In the genomic region with DNA sequence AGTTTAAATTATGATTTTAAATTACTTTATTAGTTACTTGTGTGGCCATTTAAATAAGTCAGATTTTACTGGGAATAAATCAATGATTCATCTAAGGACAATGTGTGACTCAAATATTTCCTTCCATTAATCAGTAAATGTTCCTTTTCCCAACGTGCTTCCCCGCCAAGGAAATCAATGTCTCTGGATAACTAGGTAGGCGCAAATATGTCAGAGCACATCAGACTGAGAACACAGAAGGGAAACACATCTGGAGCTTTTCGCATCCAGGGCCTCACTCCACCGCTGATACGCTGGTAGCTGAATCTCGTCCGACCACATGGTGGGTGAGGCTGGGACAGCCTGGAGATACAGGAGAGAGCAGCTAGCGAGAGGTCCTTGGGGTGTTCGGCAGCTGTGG, we compare ENCODE assay signal across 27 cellular contexts. TPM values are rescaled to one million over a fixed set of nuclear protein-coding genes. Genes with fewer than 3 reads are reported as not detected.
A peak's percentile ranks its signal among the peaks of the same experiment; 100 is the strongest.
DNase-seq lines count a peak whose midpoint lies in the region; ATAC-seq and TF ChIP-seq lines count a peak whose summit lies in the region.
"Had no signal": no experiment of that assay in that cellular context is flagged by ENCODE, and none has a peak within 500 bp of the region (broad histone marks: within the 10 kb centered on the region; RNA-seq: fewer than 3 reads in every experiment).

No MANE protein-coding gene starts in this region.

- H3K27me3 Mint-ChIP-seq in endothelial cell (ENCODE audit: unreplicated experiment): peaks cover 21% of the 10 kb centered on the region
- H3K27me3 Mint-ChIP-seq: activated CD4-positive, alpha-beta T cell treated with anti-CD3 and anti-CD28 coated beads for 36 hours; activated naive CD8-positive, alpha-beta T cell treated with anti-CD3 and anti-CD28 coated beads, Interleukin-2, amount 10 ng/mL, durations not matched to agents 7 days and 5 days; CD4-positive, alpha-beta T cell; stimulated activated naive CD8-positive, alpha-beta T cell treated with anti-CD3 and anti-CD28 coated beads, Interleukin-15, Interleukin-2, amounts not matched to agents 100 ng/mL and 50 ng/mL, for 24 hours had no signal

- H3K27ac Mint-ChIP-seq in endothelial cell (ENCODE audit: unreplicated experiment): no peak overlapping the region
- H3K27ac Mint-ChIP-seq: activated CD4-positive, alpha-beta T cell treated with anti-CD3 and anti-CD28 coated beads for 36 hours; activated naive CD8-positive, alpha-beta T cell treated with anti-CD3 and anti-CD28 coated beads, Interleukin-2, amount 10 ng/mL, durations not matched to agents 7 days and 5 days; CD4-positive, alpha-beta T cell; immature natural killer cell; naive B cell; stimulated activated naive CD8-positive, alpha-beta T cell treated with anti-CD3 and anti-CD28 coated beads, Interleukin-15, Interleukin-2, amounts not matched to agents 100 ng/mL and 50 ng/mL, for 24 hours; T-helper 2 cell treated with Interferon-gamma antibody and Interleukin-4, amounts not matched to agents 5 μg/mL and 100 μg/mL, for 36 hours had no signal

- TF ChIP-seq CTCF in cardiac fibroblast (IDR thresholded peaks at IDR 0.05; ENCODE audit: low read depth, low read length): no peak
- TF ChIP-seq CTCF in foreskin keratinocyte (conservative IDR thresholded peaks at IDR 0.05): no peak
- TF ChIP-seq CTCF in endothelial cell (IDR thresholded peaks at IDR 0.05; ENCODE audit: unreplicated experiment): no peak

- H3K27me3 ChIP-seq in foreskin keratinocyte: no peaks in the 10 kb centered on the region
- H3K27me3 ChIP-seq: esophagus muscularis mucosa, vagina had no signal

- ATAC-seq in foreskin keratinocyte: peak; percentile 54
- ATAC-seq in HG03039 (IDR thresholded peaks at IDR 0.05; ENCODE audit: unreplicated experiment): no peak
- no peak for ATAC-seq in HG03520 (IDR thresholded peaks at IDR 0.05; ENCODE audit: unreplicated experiment)
- ATAC-seq: activated CD4-positive, alpha-beta T cell treated with anti-CD3 and anti-CD28 coated beads for 36 hours had no signal

- H3K4me1 Mint-ChIP-seq in endothelial cell (ENCODE audit: unreplicated experiment): no peaks in the 10 kb centered on the region
- H3K4me1 Mint-ChIP-seq: activated CD4-positive, alpha-beta T cell treated with anti-CD3 and anti-CD28 coated beads for 36 hours; immature natural killer cell; naive B cell had no signal

- peak; percentile 64 for DNase-seq in A172 (ENCODE audit: low spot score)
- peak; percentile 29 for DNase-seq in M059J (ENCODE audit: low read depth)
- DNase-seq in cardiac fibroblast (ENCODE audit: low read depth in 2 of 2): peak; percentile 19 to 42
- peak in 1 of 2 donors; percentile 17 for DNase-seq in foreskin keratinocyte
- no peak for DNase-seq in endothelial cell (ENCODE audit: low spot score)
- DNase-seq in C1 segment of cervical spinal cord (lab: John Stamatoyannopoulos, UW): no peak
- DNase-seq: activated CD4-positive, alpha-beta T cell treated with anti-CD3 and anti-CD28 coated beads for 36 hours; activated CD8-positive, alpha-beta memory T cell treated with anti-CD3 and anti-CD28 coated beads for 24 hours; activated effector memory CD4-positive, alpha-beta T cell treated with anti-CD3 and anti-CD28 coated beads, Interleukin-2, amount 50 U/mL, for 16 hours; activated naive CD8-positive, alpha-beta T cell treated with anti-CD3 and anti-CD28 coated beads, Interleukin-2, amount 10 ng/mL, durations not matched to agents 7 days and 5 days; CD4-positive, alpha-beta T cell; hypothalamus; immature natural killer cell; left ventricle myocardium inferior; naive B cell; NCI-H446 treated with DMSO at 0.1 percent for 48 hours had no signal

- H3K4me3 ChIP-seq in cardiac fibroblast (replicated peaks in 1 of 2; ENCODE audit: low read depth in 2 of 2, low read length in 2 of 2): no peak overlapping the region
- H3K4me3 ChIP-seq: esophagus muscularis mucosa, HAP-1, left ventricle myocardium inferior, skin epidermis, thoracic aorta, vagina had no signal

- no peaks in the 10 kb centered on the region for H3K9me3 Mint-ChIP-seq in endothelial cell (ENCODE audit: unreplicated experiment)
- H3K9me3 Mint-ChIP-seq: activated naive CD8-positive, alpha-beta T cell treated with anti-CD3 and anti-CD28 coated beads, Interleukin-2, amount 10 ng/mL, durations not matched to agents 7 days and 5 days; CD4-positive, alpha-beta T cell; immature natural killer cell; T-helper 2 cell treated with Interferon-gamma antibody and Interleukin-4, amounts not matched to agents 5 μg/mL and 100 μg/mL, for 36 hours had no signal

- no peak overlapping the region for H3K4me3 Mint-ChIP-seq in endothelial cell (ENCODE audit: unreplicated experiment)
- H3K4me3 Mint-ChIP-seq: activated CD4-positive, alpha-beta T cell treated with anti-CD3 and anti-CD28 coated beads for 36 hours; activated naive CD8-positive, alpha-beta T cell treated with anti-CD3 and anti-CD28 coated beads, Interleukin-2, amount 10 ng/mL, durations not matched to agents 7 days and 5 days; CD4-positive, alpha-beta T cell; immature natural killer cell; naive B cell; stimulated activated naive CD8-positive, alpha-beta T cell treated with anti-CD3 and anti-CD28 coated beads, Interleukin-15, Interleukin-2, amounts not matched to agents 100 ng/mL and 50 ng/mL, for 24 hours; T-helper 2 cell treated with Interferon-gamma antibody and Interleukin-4, amounts not matched to agents 5 μg/mL and 100 μg/mL, for 36 hours had no signal

- no peak overlapping the region for H3K27ac ChIP-seq in foreskin keratinocyte
- H3K27ac ChIP-seq: 22Rv1, esophagus muscularis mucosa, KMS-11, left ventricle myocardium inferior, skin epidermis, thoracic aorta, vagina had no signal

- H3K36me3 Mint-ChIP-seq in endothelial cell (ENCODE audit: low read depth, unreplicated experiment): no peaks in the 10 kb centered on the region
- H3K36me3 Mint-ChIP-seq: activated naive CD8-positive, alpha-beta T cell treated with anti-CD3 and anti-CD28 coated beads, Interleukin-2, amount 10 ng/mL, durations not matched to agents 7 days and 5 days had no signal

- peaks cover 5% of the 10 kb centered on the region for H3K4me1 ChIP-seq in foreskin keratinocyte
- H3K4me1 ChIP-seq: esophagus muscularis mucosa, HAP-1, left ventricle myocardium inferior, vagina had no signal

RNA-seq across cellular contexts. Expression of a gene that starts 56.4 kb away (rescaled TPM):
- total RNA-seq in A172 (2014; rRNA removed; shearing (Covaris generic)): 29.0 and 32.6 TPM in 2 replicates
- 1.9 and 7.2 TPM in 2 replicates for total RNA-seq in M059J (2014; rRNA removed; shearing (Covaris generic))
- total RNA-seq in foreskin keratinocyte (8.3 and 8.9 TPM in 2 replicates), endothelial cell (ENCODE audit: unreplicated experiment) (105 TPM)
- polyA plus RNA-seq in foreskin keratinocyte: 2.9 and 3.2 TPM in 2 replicates

Comparison
In these comparisons a context has a peak if more than half of its experiments do, and no peak if none do; other contexts are left out.
1. DNase-seq: peak in A172 (single experiment), M059J (single experiment) and cardiac fibroblast (2 of 2); none in endothelial cell (single experiment) and C1 segment of cervical spinal cord (0 of 14).